In the genomic region with DNA sequence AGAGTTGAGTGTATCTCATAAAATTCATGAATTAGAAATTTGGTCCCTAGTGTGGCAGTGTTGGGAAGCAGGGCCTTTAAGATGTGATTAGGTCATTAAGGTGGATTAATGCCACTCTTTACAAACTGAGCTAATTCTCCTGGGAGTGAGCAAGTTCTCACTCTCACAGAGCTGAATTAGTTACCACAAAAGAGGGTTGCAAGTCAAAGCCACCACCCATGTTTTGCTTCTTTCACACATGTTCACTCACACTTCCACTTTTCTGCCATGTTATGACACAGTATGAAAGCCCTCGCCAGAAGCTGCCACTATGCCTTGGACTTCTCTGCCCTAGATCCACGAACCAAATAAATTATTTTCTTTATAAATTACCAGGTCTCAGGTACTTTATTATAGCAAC, we compare ENCODE assay signal across 11 cellular contexts.
DNase-seq lines count a peak whose midpoint lies in the region; ATAC-seq and TF ChIP-seq lines count a peak whose summit lies in the region.
"Had no signal": no experiment of that assay in that cellular context is flagged by ENCODE, and none has a peak within 500 bp of the region (broad histone marks: within the 10 kb centered on the region; RNA-seq: fewer than 3 reads in every experiment).

No MANE protein-coding gene starts in this region.

- no peaks in the 10 kb centered on the region for H3K4me1 ChIP-seq in left ventricle myocardium inferior
- H3K4me1 ChIP-seq: gastrocnemius medialis had no signal

- H3K4me3 ChIP-seq in NB4 (ENCODE audit: low read depth, low read length) (no peak overlapping the region), left ventricle myocardium inferior (no peak overlapping the region)
- H3K4me3 ChIP-seq: gastrocnemius medialis had no signal

- no peaks in the 10 kb centered on the region for H3K27me3 ChIP-seq in left ventricle myocardium inferior (ENCODE audit: low read depth)
- H3K27me3 ChIP-seq: gastrocnemius medialis had no signal

- DNase-seq in NB4 (ENCODE audit: low read depth): peak; percentile 19
- DNase-seq in NCI-H1048 (lab: John Stamatoyannopoulos, UW): no peak
- DNase-seq in NCI-H2227 treated with DMSO at 0.1 percent for 48 hours (lab: John Stamatoyannopoulos, UW): no peak
- DNase-seq in left ventricle myocardium inferior: no peak
- no peak for DNase-seq in OCI-M2 (lab: John Stamatoyannopoulos, UW; ENCODE audit: unreplicated experiment)
- DNase-seq: amniotic stem cell, gastrocnemius medialis, PC-3 had no signal

- TF ChIP-seq POLR2A in NB4 (IDR thresholded peaks at IDR 0.05; ENCODE audit: extremely low read depth, insufficient read length): no peak

- H3K9me3 ChIP-seq in left ventricle myocardium inferior (replicated peaks): no peaks in the 10 kb centered on the region
- H3K9me3 ChIP-seq: gastrocnemius medialis had no signal

- TF ChIP-seq CTCF in NB4 (IDR thresholded peaks at IDR 0.05; ENCODE audit: low read depth, low read length) (no peak), left ventricle myocardium inferior (IDR thresholded peaks at IDR 0.05; ENCODE audit: borderline replicate concordance) (no peak)

- intact Hi-C loops in left ventricle myocardium inferior (cut with micrococcal nuclease): no loop called here

- peak; percentile 98 for ATAC-seq in GM18868 (IDR thresholded peaks at IDR 0.05; ENCODE audit: unreplicated experiment)
- peak; percentile 89 for ATAC-seq in GM21526 (IDR thresholded peaks at IDR 0.05; ENCODE audit: low FRiP score, unreplicated experiment)
- peak; percentile 72 for ATAC-seq in HG03066 (IDR thresholded peaks at IDR 0.05; ENCODE audit: low read depth, unreplicated experiment)
- ATAC-seq: gastrocnemius medialis, PC-3 had no signal

- H3K27ac ChIP-seq in left ventricle myocardium inferior (replicated peaks): no peak overlapping the region
- H3K27ac ChIP-seq: gastrocnemius medialis had no signal

- H3K36me3 ChIP-seq in left ventricle myocardium inferior: no peaks in the 10 kb centered on the region
- H3K36me3 ChIP-seq: gastrocnemius medialis had no signal
